Comparison of ENCODE assay signal across 29 cellular contexts in genomic region chr3:43970920-43971319, GRCh38.
"Had no signal": no experiment of that assay in that cellular context is flagged by ENCODE, and none has a peak within 500 bp of the region (broad histone marks: within the 10 kb centered on the region; RNA-seq: fewer than 3 reads in every experiment).

No MANE protein-coding gene starts in this region.

- H3K4me1 ChIP-seq: adrenal gland, SJSA1 had no signal

- H3K27ac ChIP-seq: adrenal gland, RWPE1, SJSA1, VCaP had no signal

- ATAC-seq: activated CD8-positive, alpha-beta T cell treated with anti-CD3 and anti-CD28 coated beads for 36 hours; Panc1; T-helper 17 cell had no signal

- H3K9me3 Mint-ChIP-seq: activated naive CD8-positive, alpha-beta T cell treated with anti-CD3 and anti-CD28 coated beads, Interleukin-2, amount 10 ng/mL, durations not matched to agents 7 days and 5 days had no signal

- DNase-seq: activated CD4-positive, alpha-beta T cell treated with anti-CD3 and anti-CD28 coated beads, Interleukin-2, amount 50 U/mL, for 1 hour; activated CD4-positive, CD25-positive, alpha-beta regulatory T cell; activated CD8-positive, alpha-beta memory T cell treated with anti-CD3 and anti-CD28 coated beads, Interleukin-2, amount 50 U/mL, for 4 hours; activated CD8-positive, alpha-beta T cell treated with anti-CD3 and anti-CD28 coated beads for 36 hours; activated naive CD4-positive, alpha-beta T cell treated with anti-CD3 and anti-CD28 coated beads, Interleukin-2, amount 50 U/mL, for 16 hours; activated naive CD8-positive, alpha-beta T cell treated with anti-CD3 and anti-CD28 coated beads, Interleukin-2, amount 10 ng/mL, durations not matched to agents 7 days and 5 days; adrenal gland; anterior cingulate cortex; cerebellar nuclear complex; Kasumi-1; KBM-7; MV-4-11; NCI-H1092 treated with DMSO at 0.1 percent for 48 hours; NCI-H1417 treated with DMSO at 0.1 percent for 48 hours; NCI-H1694; NCI-H2029; NCI-H2107; NCI-H2171 treated with DMSO at 0.1 percent for 48 hours; NCI-H226; NK-92 treated with Interleukin-12 subunit alpha and Interleukin-12 subunit beta, amount 100 ng/mL, for 24 hours; OCI-M1; SHP77; T-helper 17 cell; T-helper 9 cell had no signal

- H3K4me3 Mint-ChIP-seq: activated CD8-positive, alpha-beta T cell treated with anti-CD3 and anti-CD28 coated beads for 36 hours; activated naive CD8-positive, alpha-beta T cell treated with anti-CD3 and anti-CD28 coated beads, Interleukin-2, amount 10 ng/mL, durations not matched to agents 7 days and 5 days; T-helper 17 cell had no signal

- H3K9me3 ChIP-seq: adrenal gland, SJSA1 had no signal

- H3K4me1 Mint-ChIP-seq: T-helper 17 cell had no signal

- H3K27me3 ChIP-seq: adrenal gland had no signal

- H3K36me3 Mint-ChIP-seq: activated naive CD8-positive, alpha-beta T cell treated with anti-CD3 and anti-CD28 coated beads, Interleukin-2, amount 10 ng/mL, durations not matched to agents 7 days and 5 days had no signal

- H3K4me3 ChIP-seq: adrenal gland, SJSA1 had no signal

- H3K36me3 ChIP-seq: adrenal gland, SJSA1 had no signal

- FAIRE-seq: TTC549 had no signal

- H3K27ac Mint-ChIP-seq: activated CD8-positive, alpha-beta T cell treated with anti-CD3 and anti-CD28 coated beads for 36 hours; activated naive CD8-positive, alpha-beta T cell treated with anti-CD3 and anti-CD28 coated beads, Interleukin-2, amount 10 ng/mL, durations not matched to agents 7 days and 5 days; T-helper 17 cell had no signal
